9 cellular contexts compared by ENCODE assay signal in genomic region chr11:73306977-73307322, GRCh38. TPM values are rescaled to one million over a fixed set of nuclear protein-coding genes. Genes with fewer than 3 reads are reported as not detected.
DNase-seq lines count a peak whose midpoint lies in the region; ATAC-seq, FAIRE-seq and TF ChIP-seq lines count a peak whose summit lies in the region.
"Had no signal": no experiment of that assay in that cellular context is flagged by ENCODE, and none has a peak within 500 bp of the region (broad histone marks: within the 10 kb centered on the region; RNA-seq: fewer than 3 reads in every experiment).

No MANE protein-coding gene starts in this region.

- H3K9me3 Mint-ChIP-seq in activated CD4-positive, alpha-beta T cell treated with anti-CD3 and anti-CD28 coated beads, Interleukin-2, amount 10 ng/mL, durations not matched to agents 7 days and 5 days, result no peaks in the 10 kb centered on the region
- no peaks in the 10 kb centered on the region for H3K9me3 Mint-ChIP-seq in activated naive CD8-positive, alpha-beta T cell treated with anti-CD3 and anti-CD28 coated beads, Interleukin-2, amount 50 U/mL, for 24 hours

- H3K4me1 Mint-ChIP-seq in activated CD4-positive, alpha-beta T cell treated with anti-CD3 and anti-CD28 coated beads, Interleukin-2, amount 10 ng/mL, durations not matched to agents 7 days and 5 days, result peaks cover 6% of the 10 kb centered on the region
- peaks cover 6% of the 10 kb centered on the region for H3K4me1 Mint-ChIP-seq in activated naive CD8-positive, alpha-beta T cell treated with anti-CD3 and anti-CD28 coated beads, Interleukin-2, amount 50 U/mL, for 24 hours

- peaks cover 41% of the 10 kb centered on the region for H3K27me3 Mint-ChIP-seq in activated CD4-positive, alpha-beta T cell treated with anti-CD3 and anti-CD28 coated beads, Interleukin-2, amount 10 ng/mL, durations not matched to agents 7 days and 5 days
- H3K27me3 Mint-ChIP-seq in activated naive CD8-positive, alpha-beta T cell treated with anti-CD3 and anti-CD28 coated beads, Interleukin-2, amount 50 U/mL, for 24 hours, result peaks cover 29% of the 10 kb centered on the region

- H3K36me3 ChIP-seq in kidney (ENCODE audit: control insufficient read depth in 1 of 2, insufficient read depth in 2 of 2, low read length in 2 of 2), result peaks cover 0 to 13% of the 10 kb centered on the region in 2 donors
- no peaks in the 10 kb centered on the region for H3K36me3 ChIP-seq in testis (ENCODE audit: low read depth, missing control alignments)

- H3K9me3 ChIP-seq in kidney (ENCODE audit: control insufficient read depth in 1 of 2, low read length in 2 of 2), result no peaks in the 10 kb centered on the region
- no peaks in the 10 kb centered on the region for H3K9me3 ChIP-seq in testis

- POLR2A ChIA-PET in activated CD4-positive, alpha-beta T cell treated with anti-CD3 and anti-CD28 coated beads, Interleukin-2, amount 10 ng/mL, durations not matched to agents 7 days and 5 days (lab: Charles Lee), result no interaction called here

- H3K27ac ChIP-seq in kidney (ENCODE audit: low read depth in 2 of 2, low read length in 2 of 2) (peak overlapping the region; percentile 71 to 79), testis (peak overlapping the region; percentile 94 to 96)

- H3K27me3 ChIP-seq in testis, result no peaks in the 10 kb centered on the region

- H3K4me3 ChIP-seq in kidney (ENCODE audit: low read length in 2 of 2) (peak overlapping the region; percentile 51 to 56), testis (peak overlapping the region; percentile 70 to 83)

- TF ChIP-seq POLR2A in testis (IDR thresholded peaks at IDR 0.05), result no peak

- peak overlapping the region; percentile 12 to 17 for H3K9ac ChIP-seq in kidney (ENCODE audit: low read length in 2 of 2)

- intact Hi-C loops in kidney (cut with DNase I), result no loop called here
- intact Hi-C loops in testis (cut with DNase I; ENCODE audit: low total_unique reads), result loop anchor here (5.0 to 10.0 kb wide), 2 partner anchors 35 to 68 kb away; partner anchors contain the start of gene RELT

- H3K4me1 ChIP-seq in kidney (ENCODE audit: control insufficient read depth in 1 of 2, insufficient read depth in 1 of 2, low read depth in 1 of 2, low read length in 2 of 2) (peaks cover 14 to 22% of the 10 kb centered on the region in 2 donors), testis (peaks cover 13% of the 10 kb centered on the region)

- DNase-seq in activated CD4-positive, alpha-beta T cell treated with anti-CD3 and anti-CD28 coated beads, Interleukin-2, amount 10 ng/mL, durations not matched to agents 7 days and 5 days, result no peak
- DNase-seq in activated CD4-positive, alpha-beta T cell treated with anti-CD3 and anti-CD28 coated beads, Interleukin-2, amount 50 U/mL, for 48 hours, result no peak
- DNase-seq in activated naive CD8-positive, alpha-beta T cell treated with anti-CD3 and anti-CD28 coated beads, Interleukin-2, amount 50 U/mL, for 24 hours, result no peak
- DNase-seq in kidney (no peak), testis (no peak), NCI-H2081 treated with DMSO at 0.1 percent for 48 hours (lab: John Stamatoyannopoulos, UW) (no peak), amygdala (lab: John Stamatoyannopoulos, UW) (no peak), NCI-H187 (lab: John Stamatoyannopoulos, UW) (no peak)

- peak overlapping the region; percentile 81 for H3K4me3 Mint-ChIP-seq in activated CD4-positive, alpha-beta T cell treated with anti-CD3 and anti-CD28 coated beads, Interleukin-2, amount 10 ng/mL, durations not matched to agents 7 days and 5 days
- peak overlapping the region; percentile 82 for H3K4me3 Mint-ChIP-seq in activated naive CD8-positive, alpha-beta T cell treated with anti-CD3 and anti-CD28 coated beads, Interleukin-2, amount 50 U/mL, for 24 hours

- TF ChIP-seq CTCF in kidney (IDR thresholded peaks at IDR 0.05; ENCODE audit: borderline replicate concordance, extremely low read depth, insufficient read depth), result no peak
- no peak for TF ChIP-seq CTCF in testis (IDR thresholded peaks at IDR 0.05)

- 9% methylated on average over 18 of the region's 18 CpGs for WGBS in testis, 2 donors

- no peaks in the 10 kb centered on the region for H3K36me3 Mint-ChIP-seq in activated CD4-positive, alpha-beta T cell treated with anti-CD3 and anti-CD28 coated beads, Interleukin-2, amount 10 ng/mL, durations not matched to agents 7 days and 5 days (ENCODE audit: low read depth)
- H3K36me3 Mint-ChIP-seq in activated naive CD8-positive, alpha-beta T cell treated with anti-CD3 and anti-CD28 coated beads, Interleukin-2, amount 50 U/mL, for 24 hours (ENCODE audit: low read depth), result no peaks in the 10 kb centered on the region

- no peak for ATAC-seq in activated naive CD8-positive, alpha-beta T cell treated with anti-CD3 and anti-CD28 coated beads, Interleukin-2, amount 50 U/mL, for 24 hours

- FAIRE-seq in kidney (lab: Jason Lieb, UNC), result no peak
- FAIRE-seq: colon had no signal

- no peak overlapping the region for H3K27ac Mint-ChIP-seq in activated CD4-positive, alpha-beta T cell treated with anti-CD3 and anti-CD28 coated beads, Interleukin-2, amount 10 ng/mL, durations not matched to agents 7 days and 5 days
- no peak overlapping the region for H3K27ac Mint-ChIP-seq in activated naive CD8-positive, alpha-beta T cell treated with anti-CD3 and anti-CD28 coated beads, Interleukin-2, amount 50 U/mL, for 24 hours

- CTCF ChIA-PET in activated CD4-positive, alpha-beta T cell treated with anti-CD3 and anti-CD28 coated beads, Interleukin-2, amount 10 ng/mL, durations not matched to agents 7 days and 5 days (lab: Charles Lee), result interaction anchor here (0.6 to 2.2 kb wide), 17 partner anchors 9 to 104 kb away, joined by 3 to 11 read pairs (median 3); no protein-coding TSS in a partner anchor

RNA-seq across cellular contexts. Expression of gene ARHGEF17, which starts 1.1 kb away (rescaled TPM):
- not detected for total RNA-seq in activated CD4-positive, alpha-beta T cell treated with anti-CD3 and anti-CD28 coated beads, Interleukin-2, amount 10 ng/mL, durations not matched to agents 7 days and 5 days
- total RNA-seq in kidney (68.2 TPM), testis (10 to 100 TPM; 50.1 to 58.5 TPM)
- polyA plus RNA-seq in kidney (ENCODE audit: insufficient read depth, low read depth, low replicate concordance) (36.6 TPM), testis (ENCODE audit: insufficient read depth, low read depth, low replicate concordance) (29.4 TPM)

RNA-seq across cellular contexts. Expression of gene P2RY6, which starts 34.8 kb away (rescaled TPM):
- total RNA-seq in activated CD4-positive, alpha-beta T cell treated with anti-CD3 and anti-CD28 coated beads, Interleukin-2, amount 10 ng/mL, durations not matched to agents 7 days and 5 days, result not detected
- total RNA-seq in kidney, result 17.9 TPM
- 6.7 TPM for polyA plus RNA-seq in kidney (ENCODE audit: insufficient read depth, low read depth, low replicate concordance)
- under 1 TPM; 0.25 to 0.47 TPM for total RNA-seq in testis
- 2.7 TPM for polyA plus RNA-seq in testis (ENCODE audit: insufficient read depth, low read depth, low replicate concordance)

Comparison
In these comparisons a context has a peak if more than half of its experiments do, and no peak if none do; other contexts are left out.
1. RNA of gene ARHGEF17, which starts 1.1 kb away (total RNA-seq): 68.2 TPM in kidney (single experiment) and 50.1 to 58.5 TPM in testis; not detected in activated CD4-positive, alpha-beta T cell treated with anti-CD3 and anti-CD28 coated beads, Interleukin-2, amount 10 ng/mL, durations not matched to agents 7 days and 5 days; every median in the first group is over 10 times any median in the second.
2. RNA of gene P2RY6, which starts 34.8 kb away (total RNA-seq): 17.9 TPM in kidney (single experiment); 0.25 to 0.47 TPM in testis and not detected in activated CD4-positive, alpha-beta T cell treated with anti-CD3 and anti-CD28 coated beads, Interleukin-2, amount 10 ng/mL, durations not matched to agents 7 days and 5 days; every median in the first group is over 10 times any median in the second.